In the genomic region with DNA sequence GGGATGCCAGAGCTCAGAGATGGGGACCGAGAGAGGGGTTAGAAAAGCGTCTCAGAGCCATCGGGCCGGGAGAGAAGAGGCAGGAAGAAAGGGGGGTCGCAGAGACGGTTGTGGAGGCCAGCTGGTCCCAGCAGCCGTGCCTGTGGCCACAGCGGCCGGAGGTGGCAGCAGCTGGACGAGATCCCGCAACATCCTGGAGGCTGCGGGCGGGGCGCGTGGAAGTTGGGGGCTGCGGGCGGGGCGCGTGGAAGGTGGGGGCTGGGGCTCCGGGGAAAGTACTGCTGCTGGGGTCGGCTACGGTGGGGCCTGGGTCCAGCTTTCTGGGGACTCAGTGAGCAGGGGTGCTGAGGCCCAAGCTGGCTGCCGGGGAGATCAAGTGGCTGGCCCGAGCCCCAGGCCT, we compare ENCODE assay signal across 20 cellular contexts. TPM values are rescaled to one million over a fixed set of nuclear protein-coding genes. Genes with fewer than 3 reads are reported as not detected.
DNase-seq lines count a peak whose midpoint lies in the region; ATAC-seq and TF ChIP-seq lines count a peak whose summit lies in the region.
"Had no signal": no experiment of that assay in that cellular context is flagged by ENCODE, and none has a peak within 500 bp of the region (broad histone marks: within the 10 kb centered on the region; RNA-seq: fewer than 3 reads in every experiment).

No MANE protein-coding gene starts in this region.

- no peak for ATAC-seq in activated naive CD8-positive, alpha-beta T cell treated with anti-CD3 and anti-CD28 coated beads, Interleukin-2, amount 50 U/mL, for 24 hours
- no peak for ATAC-seq in lower lobe of right lung
- ATAC-seq in stimulated activated effector memory CD8-positive, alpha-beta T cell treated with anti-CD3 and anti-CD28 coated beads, Interleukin-12 subunit alpha, Interleukin-12 subunit beta, amount 100 ng/mL, for 72 hours, result no peak
- no peak for ATAC-seq in HG03097 (IDR thresholded peaks at IDR 0.05; ENCODE audit: low FRiP score, unreplicated experiment)

- TF ChIP-seq CTCF in colonic mucosa (IDR thresholded peaks at IDR 0.05) (no peak), lower lobe of right lung (IDR thresholded peaks at IDR 0.05) (no peak)

- H3K27ac ChIP-seq in colonic mucosa (no peak overlapping the region), lower lobe of right lung (no peak overlapping the region)
- H3K27ac ChIP-seq: C4-2B had no signal

- H3K4me3 Mint-ChIP-seq in activated naive CD8-positive, alpha-beta T cell treated with anti-CD3 and anti-CD28 coated beads for 36 hours, result no peak overlapping the region
- H3K4me3 Mint-ChIP-seq in activated naive CD8-positive, alpha-beta T cell treated with anti-CD3 and anti-CD28 coated beads, Interleukin-2, amount 50 U/mL, for 24 hours, result no peak overlapping the region
- no peak overlapping the region for H3K4me3 Mint-ChIP-seq in stimulated activated effector memory CD8-positive, alpha-beta T cell treated with anti-CD3 and anti-CD28 coated beads, Interleukin-12 subunit alpha, Interleukin-12 subunit beta, amount 100 ng/mL, for 72 hours
- H3K4me3 Mint-ChIP-seq: H9, IgD-negative memory B cell had no signal

- peaks cover 3% of the 10 kb centered on the region for H3K4me1 Mint-ChIP-seq in activated naive CD8-positive, alpha-beta T cell treated with anti-CD3 and anti-CD28 coated beads for 36 hours
- peaks cover 2% of the 10 kb centered on the region for H3K4me1 Mint-ChIP-seq in activated naive CD8-positive, alpha-beta T cell treated with anti-CD3 and anti-CD28 coated beads, Interleukin-2, amount 50 U/mL, for 24 hours
- H3K4me1 Mint-ChIP-seq in stimulated activated effector memory CD8-positive, alpha-beta T cell treated with anti-CD3 and anti-CD28 coated beads, Interleukin-12 subunit alpha, Interleukin-12 subunit beta, amount 100 ng/mL, for 72 hours, result peaks cover 5% of the 10 kb centered on the region

- H3K4me1 ChIP-seq in colonic mucosa, result peaks cover 38% of the 10 kb centered on the region
- peaks cover 61% of the 10 kb centered on the region for H3K4me1 ChIP-seq in lower lobe of right lung

- H3K27me3 Mint-ChIP-seq in activated naive CD8-positive, alpha-beta T cell treated with anti-CD3 and anti-CD28 coated beads for 36 hours, result peaks cover 17% of the 10 kb centered on the region
- H3K27me3 Mint-ChIP-seq in activated naive CD8-positive, alpha-beta T cell treated with anti-CD3 and anti-CD28 coated beads, Interleukin-2, amount 50 U/mL, for 24 hours, result peaks cover 6% of the 10 kb centered on the region

- no peak overlapping the region for H3K9ac ChIP-seq in colonic mucosa (ENCODE audit: low read depth in 2 of 2, low read length in 2 of 2)

- intact Hi-C loops in colonic mucosa (cut with DNase I) (loop anchor here (10.0 kb wide), 1 partner anchor 83 kb away; the partner anchor contains the start of gene NOTCH1), lower lobe of right lung (cut with DNase I) (no loop called here)

- peak overlapping the region; percentile 16 for H3K27ac Mint-ChIP-seq in activated naive CD8-positive, alpha-beta T cell treated with anti-CD3 and anti-CD28 coated beads for 36 hours
- no peak overlapping the region for H3K27ac Mint-ChIP-seq in activated naive CD8-positive, alpha-beta T cell treated with anti-CD3 and anti-CD28 coated beads, Interleukin-2, amount 50 U/mL, for 24 hours
- peak overlapping the region; percentile 75 for H3K27ac Mint-ChIP-seq in stimulated activated effector memory CD8-positive, alpha-beta T cell treated with anti-CD3 and anti-CD28 coated beads, Interleukin-12 subunit alpha, Interleukin-12 subunit beta, amount 100 ng/mL, for 72 hours
- H3K27ac Mint-ChIP-seq: H9 had no signal

- H3K9me3 ChIP-seq in colonic mucosa (no peaks in the 10 kb centered on the region), lower lobe of right lung (no peaks in the 10 kb centered on the region)
- H3K9me3 ChIP-seq: Caco-2 had no signal

- no peak for DNase-seq in activated naive CD8-positive, alpha-beta T cell treated with anti-CD3 and anti-CD28 coated beads for 36 hours
- no peak for DNase-seq in activated naive CD8-positive, alpha-beta T cell treated with anti-CD3 and anti-CD28 coated beads, Interleukin-2, amount 50 U/mL, for 24 hours
- DNase-seq in colonic mucosa, result peak; percentile 22
- DNase-seq in lower lobe of right lung, result peak; percentile 38
- no peak for DNase-seq in stimulated activated effector memory CD8-positive, alpha-beta T cell treated with anti-CD3 and anti-CD28 coated beads, Interleukin-12 subunit alpha, Interleukin-12 subunit beta, amount 100 ng/mL, for 72 hours (ENCODE audit: low spot score in 2 of 2)
- DNase-seq in midbrain (lab: John Stamatoyannopoulos, UW), result no peak
- DNase-seq in C1 segment of cervical spinal cord (lab: John Stamatoyannopoulos, UW), result no peak
- DNase-seq: 8988T, H9, Kasumi-1, MM.1S, NCI-H1105, NCI-H1694 treated with DMSO at 0.1 percent for 48 hours, NCI-H2107, NCI-H2227 treated with DMSO at 0.1 percent for 48 hours, NCI-H524 had no signal

- H3K27me3 ChIP-seq in colonic mucosa (no peaks in the 10 kb centered on the region), lower lobe of right lung (ENCODE audit: low read depth) (no peaks in the 10 kb centered on the region)

- H3K9me3 Mint-ChIP-seq in activated naive CD8-positive, alpha-beta T cell treated with anti-CD3 and anti-CD28 coated beads for 36 hours, result no peaks in the 10 kb centered on the region
- no peaks in the 10 kb centered on the region for H3K9me3 Mint-ChIP-seq in activated naive CD8-positive, alpha-beta T cell treated with anti-CD3 and anti-CD28 coated beads, Interleukin-2, amount 50 U/mL, for 24 hours
- H3K9me3 Mint-ChIP-seq in stimulated activated effector memory CD8-positive, alpha-beta T cell treated with anti-CD3 and anti-CD28 coated beads, Interleukin-12 subunit alpha, Interleukin-12 subunit beta, amount 100 ng/mL, for 72 hours, result no peaks in the 10 kb centered on the region
- H3K9me3 Mint-ChIP-seq: H9, IgD-negative memory B cell had no signal

- H3K36me3 ChIP-seq in colonic mucosa (no peaks in the 10 kb centered on the region), lower lobe of right lung (no peaks in the 10 kb centered on the region)

- H3K36me3 Mint-ChIP-seq in activated naive CD8-positive, alpha-beta T cell treated with anti-CD3 and anti-CD28 coated beads for 36 hours, result no peaks in the 10 kb centered on the region
- H3K36me3 Mint-ChIP-seq in activated naive CD8-positive, alpha-beta T cell treated with anti-CD3 and anti-CD28 coated beads, Interleukin-2, amount 50 U/mL, for 24 hours (ENCODE audit: low read depth), result no peaks in the 10 kb centered on the region
- H3K36me3 Mint-ChIP-seq in stimulated activated effector memory CD8-positive, alpha-beta T cell treated with anti-CD3 and anti-CD28 coated beads, Interleukin-12 subunit alpha, Interleukin-12 subunit beta, amount 100 ng/mL, for 72 hours, result no peaks in the 10 kb centered on the region
- H3K36me3 Mint-ChIP-seq: IgD-negative memory B cell had no signal

- no peak overlapping the region for H3K4me3 ChIP-seq in colonic mucosa
- H3K4me3 ChIP-seq in lower lobe of right lung, result no peak overlapping the region

RNA-seq across cellular contexts. Expression of gene EGFL7, which starts 34.4 kb away (rescaled TPM):
- total RNA-seq in activated naive CD8-positive, alpha-beta T cell treated with anti-CD3 and anti-CD28 coated beads for 36 hours, result 1 to 10 TPM in 1 of 2 experiments, under 1 TPM in 1; 0.94 to 1.2 TPM
- total RNA-seq in colonic mucosa, result 10 to 100 TPM; 17.3 to 28.4 TPM
- total RNA-seq in lower lobe of right lung, result 230 TPM

RNA-seq across cellular contexts. Expression of gene AGPAT2, which starts 59.0 kb away (rescaled TPM):
- 10 to 100 TPM; 14.6 to 16.1 TPM for total RNA-seq in activated naive CD8-positive, alpha-beta T cell treated with anti-CD3 and anti-CD28 coated beads for 36 hours
- total RNA-seq in colonic mucosa (100 to 1,000 TPM; 197 to 372 TPM), lower lobe of right lung (106 TPM)

Comparison
In these comparisons a context has a peak if more than half of its experiments do, and no peak if none do; other contexts are left out.
1. DNase-seq: peak in colonic mucosa (single experiment) and lower lobe of right lung (single experiment); none in activated naive CD8-positive, alpha-beta T cell treated with anti-CD3 and anti-CD28 coated beads for 36 hours (single experiment), activated naive CD8-positive, alpha-beta T cell treated with anti-CD3 and anti-CD28 coated beads, Interleukin-2, amount 50 U/mL, for 24 hours (single experiment), stimulated activated effector memory CD8-positive, alpha-beta T cell treated with anti-CD3 and anti-CD28 coated beads, Interleukin-12 subunit alpha, Interleukin-12 subunit beta, amount 100 ng/mL, for 72 hours (0 of 2), midbrain (single experiment) and C1 segment of cervical spinal cord (0 of 14).
2. RNA of gene EGFL7, which starts 34.4 kb away (total RNA-seq): 230 TPM in lower lobe of right lung (single experiment) and 17.3 to 28.4 TPM in colonic mucosa; 0.94 to 1.2 TPM in activated naive CD8-positive, alpha-beta T cell treated with anti-CD3 and anti-CD28 coated beads for 36 hours; every median in the first group is over 4 times any median in the second.